24 cellular contexts compared by ENCODE assay signal in the genomic region with DNA sequence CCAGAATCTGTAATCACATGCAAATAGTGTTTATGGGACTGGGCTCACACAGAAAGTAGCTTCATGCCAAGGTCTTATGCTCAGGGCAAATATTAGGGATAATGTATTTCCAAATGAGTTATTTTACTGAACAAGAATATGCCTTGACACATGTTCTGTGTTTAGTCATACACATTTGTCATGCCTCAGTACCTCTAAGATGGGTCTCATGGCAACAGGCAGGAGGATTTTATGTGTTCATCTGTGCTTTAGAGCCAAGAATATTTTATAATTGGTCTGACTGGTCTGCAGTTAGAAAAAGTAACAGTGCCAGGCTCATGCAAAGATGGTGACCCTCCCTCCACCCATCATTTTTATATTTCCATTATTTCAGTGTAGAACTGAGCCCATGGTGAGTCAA. TPM values are rescaled to one million over a fixed set of nuclear protein-coding genes. Genes with fewer than 3 reads are reported as not detected.
DNase-seq lines count a peak whose midpoint lies in the region; ATAC-seq, FAIRE-seq and TF ChIP-seq lines count a peak whose summit lies in the region.
"Had no signal": no experiment of that assay in that cellular context is flagged by ENCODE, and none has a peak within 500 bp of the region (broad histone marks: within the 10 kb centered on the region; RNA-seq: fewer than 3 reads in every experiment).

No MANE protein-coding gene starts in this region.

- no peaks in the 10 kb centered on the region for H3K9me3 ChIP-seq in astrocyte (ENCODE audit: insufficient read depth, low read depth, low read length)
- H3K9me3 ChIP-seq: BE2C, esophagus squamous epithelium, lower lobe of right lung, SJSA1 had no signal

- peaks cover 22% of the 10 kb centered on the region for H4K20me1 ChIP-seq in astrocyte (ENCODE audit: insufficient read depth, low read length)

- H3K27me3 Mint-ChIP-seq in astrocyte (ENCODE audit: low read depth, unreplicated experiment) (no peaks in the 10 kb centered on the region), immature natural killer cell (ENCODE audit: low read depth in 3 of 3) (peaks cover 2 to 14% (median 6%) of the 10 kb centered on the region in 3 donors)
- H3K27me3 Mint-ChIP-seq in effector memory CD8-positive, alpha-beta T cell = peaks cover 10 to 20% of the 10 kb centered on the region in 2 donors

- no peak overlapping the region for H3K4me3 ChIP-seq in astrocyte (ENCODE audit: insufficient read depth, low read depth, low read length)
- H3K4me3 ChIP-seq: esophagus squamous epithelium, lower lobe of right lung, PC-9, SJSA1 had no signal

- peak; percentile 46 for DNase-seq in DMS 273 (lab: John Stamatoyannopoulos, UW; ENCODE audit: unreplicated experiment)
- DNase-seq in DMS 273 treated with DMSO at 0.1 percent for 48 hours (lab: John Stamatoyannopoulos, UW) = no peak
- DNase-seq in astrocyte (ENCODE audit: low read depth) = peak; percentile 31
- DNase-seq in kidney tubule cell (ENCODE audit: low spot score) = peak; percentile 37
- no peak for DNase-seq in GF-D8 (lab: John Stamatoyannopoulos, UW)
- DNase-seq in immature natural killer cell = no peak
- DNase-seq in effector memory CD8-positive, alpha-beta T cell = no peak
- DNase-seq: activated B cell treated with CpG ODN at 0.5 μM for 24 hours; activated CD8-positive, alpha-beta T cell treated with anti-CD3 and anti-CD28 coated beads, Interleukin-2, amount 10 ng/mL, durations not matched to agents 7 days and 5 days; activated T-cell treated with anti-CD3 and anti-CD28 coated beads, Interleukin-2, amount 50 U/mL, for 48 hours; BE2C; esophagus squamous epithelium; glutamatergic neuron; lower lobe of right lung; naive B cell; NCI-H69; PC-9; small intestine; stimulated activated CD8-positive, alpha-beta memory T cell treated with anti-CD3 and anti-CD28 coated beads, Interleukin-4, amount 100 ng/mL, for 48 hours; T-helper 2 cell had no signal

- H3K9me3 Mint-ChIP-seq in astrocyte (ENCODE audit: unreplicated experiment) = no peaks in the 10 kb centered on the region
- H3K9me3 Mint-ChIP-seq in immature natural killer cell = no peaks in the 10 kb centered on the region
- no peaks in the 10 kb centered on the region for H3K9me3 Mint-ChIP-seq in effector memory CD8-positive, alpha-beta T cell
- H3K9me3 Mint-ChIP-seq: activated B cell treated with CpG ODN at 0.5 μM for 24 hours had no signal

- no peak for TF ChIP-seq CTCF in astrocyte (IDR thresholded peaks at IDR 0.05; ENCODE audit: insufficient read depth, low read depth, low read length)

- no peak overlapping the region for H3K27ac Mint-ChIP-seq in astrocyte (ENCODE audit: unreplicated experiment)
- no peak overlapping the region for H3K27ac Mint-ChIP-seq in immature natural killer cell
- no peak overlapping the region for H3K27ac Mint-ChIP-seq in effector memory CD8-positive, alpha-beta T cell
- H3K27ac Mint-ChIP-seq: activated B cell treated with CpG ODN at 0.5 μM for 24 hours; activated CD8-positive, alpha-beta T cell treated with anti-CD3 and anti-CD28 coated beads, Interleukin-2, amount 10 ng/mL, durations not matched to agents 7 days and 5 days; activated naive CD8-positive, alpha-beta T cell had no signal

- H3K27me3 ChIP-seq in astrocyte (ENCODE audit: insufficient read depth, low read length) = no peaks in the 10 kb centered on the region
- H3K27me3 ChIP-seq: BE2C, SJSA1 had no signal

- H3K36me3 Mint-ChIP-seq in astrocyte (ENCODE audit: low read depth, unreplicated experiment) (no peaks in the 10 kb centered on the region), immature natural killer cell (no peaks in the 10 kb centered on the region)
- H3K36me3 Mint-ChIP-seq in effector memory CD8-positive, alpha-beta T cell (ENCODE audit: insufficient read depth) = no peaks in the 10 kb centered on the region

- H3K27ac ChIP-seq in astrocyte (ENCODE audit: low read depth, low read length) (no peak overlapping the region), temporal lobe (ENCODE audit: low read depth, low read length) (peak overlapping the region; percentile 47)
- H3K27ac ChIP-seq: 22Rv1, lower lobe of right lung, PC-9, SJSA1 had no signal

- ATAC-seq in effector memory CD8-positive, alpha-beta T cell (replicated peaks) = no peak
- ATAC-seq: activated CD8-positive, alpha-beta T cell treated with anti-CD3 and anti-CD28 coated beads, Interleukin-2, amount 10 ng/mL, durations not matched to agents 7 days and 5 days; lower lobe of right lung had no signal

- H3K4me2 ChIP-seq in astrocyte (ENCODE audit: low read length) = no peak overlapping the region
- H3K4me2 ChIP-seq: PC-9 had no signal

- no peak overlapping the region for H3K4me3 Mint-ChIP-seq in astrocyte (ENCODE audit: unreplicated experiment)
- no peak overlapping the region for H3K4me3 Mint-ChIP-seq in immature natural killer cell
- no peak overlapping the region for H3K4me3 Mint-ChIP-seq in effector memory CD8-positive, alpha-beta T cell
- H3K4me3 Mint-ChIP-seq: activated B cell treated with CpG ODN at 0.5 μM for 24 hours; activated CD8-positive, alpha-beta T cell treated with anti-CD3 and anti-CD28 coated beads, Interleukin-2, amount 10 ng/mL, durations not matched to agents 7 days and 5 days; activated naive CD8-positive, alpha-beta T cell; naive B cell had no signal

- no peaks in the 10 kb centered on the region for H3K36me3 ChIP-seq in astrocyte (ENCODE audit: insufficient read depth, low read length)
- H3K36me3 ChIP-seq: BE2C, esophagus squamous epithelium, lower lobe of right lung, SJSA1 had no signal

- no peak overlapping the region for H2AFZ ChIP-seq in astrocyte (ENCODE audit: low read depth, low read length)
- H2AFZ ChIP-seq: PC-9 had no signal

- no peak for FAIRE-seq in astrocyte (lab: Jason Lieb, UNC)
- FAIRE-seq: small intestine had no signal

- H3K4me1 Mint-ChIP-seq in astrocyte (ENCODE audit: low read depth, unreplicated experiment) (peaks cover 41% of the 10 kb centered on the region), immature natural killer cell (no peaks in the 10 kb centered on the region)
- no peaks in the 10 kb centered on the region for H3K4me1 Mint-ChIP-seq in effector memory CD8-positive, alpha-beta T cell (ENCODE audit: low read depth in 2 of 2)

- H3K9ac ChIP-seq in astrocyte (ENCODE audit: low read length) = no peak overlapping the region

- peaks cover 29% of the 10 kb centered on the region for H3K4me1 ChIP-seq in astrocyte (ENCODE audit: insufficient read depth, low read length)
- H3K4me1 ChIP-seq: SJSA1 had no signal

- peaks cover 42% of the 10 kb centered on the region for H3K79me2 ChIP-seq in astrocyte (ENCODE audit: insufficient read depth, low read length)

RNA-seq across cellular contexts. Expression of gene JAM3, which starts 49.1 kb away (rescaled TPM):
- total RNA-seq in astrocyte = 88.3 and 88.4 TPM in 2 replicates
- 28.5 TPM for total RNA-seq in temporal lobe
- 1 to 10 TPM in 2 of 3 donors, not detected in 1; 1.6 to 1.9 TPM for polyA plus RNA-seq in immature natural killer cell
- total RNA-seq: PC-9 had no signal

Comparison
In these comparisons a context has a peak if more than half of its experiments do, and no peak if none do; other contexts are left out.
1. DNase-seq: peak in DMS 273 (single experiment), astrocyte (single experiment) and kidney tubule cell (single experiment); none in DMS 273 treated with DMSO at 0.1 percent for 48 hours (single experiment), GF-D8 (single experiment), immature natural killer cell (0 of 3) and effector memory CD8-positive, alpha-beta T cell (0 of 3).